In the genomic region with DNA sequence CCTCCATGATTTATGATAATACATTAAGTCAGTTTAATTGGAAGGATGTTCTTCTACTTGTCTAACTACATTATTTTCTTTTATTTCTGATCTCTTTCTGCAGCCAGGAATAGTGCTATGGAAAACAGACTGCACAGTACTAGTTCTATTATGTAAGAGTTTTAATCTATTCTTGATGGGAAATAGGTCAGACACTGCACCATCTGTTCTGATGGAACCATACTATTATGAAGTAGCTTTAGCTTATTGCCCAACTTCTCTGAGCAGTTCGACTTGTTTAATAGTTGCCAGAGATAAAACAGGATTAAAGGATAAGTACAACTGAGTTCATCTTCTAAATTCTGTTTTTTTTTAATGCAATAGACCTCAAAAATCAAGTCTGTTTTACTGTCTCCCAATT, we compare ENCODE assay signal across 18 cellular contexts. TPM values are rescaled to one million over a fixed set of nuclear protein-coding genes. Genes with fewer than 3 reads are reported as not detected.
DNase-seq lines count a peak whose midpoint lies in the region; ATAC-seq and TF ChIP-seq lines count a peak whose summit lies in the region.
"Had no signal": no experiment of that assay in that cellular context is flagged by ENCODE, and none has a peak within 500 bp of the region (broad histone marks: within the 10 kb centered on the region; RNA-seq: fewer than 3 reads in every experiment).

No MANE protein-coding gene starts in this region.

- peaks cover 10% of the 10 kb centered on the region for H3K4me1 Mint-ChIP-seq in activated T-helper 2 cell treated with anti-CD3 and anti-CD28 coated beads, Interferon-gamma antibody, Interleukin-2, Interleukin-4, amounts not matched to agents 10 μg/mL and 5 μg/mL and 100 μg/mL, durations not matched to agents 14 hours and 24 hours and 36 hours (ENCODE audit: low read depth)
- H3K4me1 Mint-ChIP-seq: nephron progenitor cell had no signal

- TF ChIP-seq CTCF in AG09309 (IDR thresholded peaks at IDR 0.05; ENCODE audit: control insufficient read depth, insufficient read depth, low read depth, low read length, missing control alignments) = no peak

- no peak for ATAC-seq in GM21717 (IDR thresholded peaks at IDR 0.05; ENCODE audit: unreplicated experiment)

- H3K9me3 Mint-ChIP-seq in activated T-helper 2 cell treated with anti-CD3 and anti-CD28 coated beads, Interferon-gamma antibody, Interleukin-2, Interleukin-4, amounts not matched to agents 10 μg/mL and 5 μg/mL and 100 μg/mL, durations not matched to agents 14 hours and 24 hours and 36 hours = no peaks in the 10 kb centered on the region
- H3K9me3 Mint-ChIP-seq: activated CD4-positive, alpha-beta T cell treated with anti-CD3 and anti-CD28 coated beads, Interleukin-2, amount 10 ng/mL, durations not matched to agents 7 days and 5 days; central memory CD8-positive, alpha-beta T cell; nephron progenitor cell had no signal

- no peaks in the 10 kb centered on the region for H3K27me3 Mint-ChIP-seq in activated T-helper 2 cell treated with anti-CD3 and anti-CD28 coated beads, Interferon-gamma antibody, Interleukin-2, Interleukin-4, amounts not matched to agents 10 μg/mL and 5 μg/mL and 100 μg/mL, durations not matched to agents 14 hours and 24 hours and 36 hours (ENCODE audit: low read depth)
- H3K27me3 Mint-ChIP-seq: activated CD4-positive, alpha-beta T cell treated with anti-CD3 and anti-CD28 coated beads, Interleukin-2, amount 10 ng/mL, durations not matched to agents 7 days and 5 days; activated naive CD8-positive, alpha-beta T cell; central memory CD8-positive, alpha-beta T cell had no signal

- H3K27ac Mint-ChIP-seq in activated T-helper 2 cell treated with anti-CD3 and anti-CD28 coated beads, Interferon-gamma antibody, Interleukin-2, Interleukin-4, amounts not matched to agents 10 μg/mL and 5 μg/mL and 100 μg/mL, durations not matched to agents 14 hours and 24 hours and 36 hours = no peak overlapping the region
- H3K27ac Mint-ChIP-seq: activated CD4-positive, alpha-beta T cell treated with anti-CD3 and anti-CD28 coated beads, Interleukin-2, amount 10 ng/mL, durations not matched to agents 7 days and 5 days; activated naive CD8-positive, alpha-beta T cell; nephron progenitor cell had no signal

- peaks cover 31% of the 10 kb centered on the region for H3K36me3 Mint-ChIP-seq in activated T-helper 2 cell treated with anti-CD3 and anti-CD28 coated beads, Interferon-gamma antibody, Interleukin-2, Interleukin-4, amounts not matched to agents 10 μg/mL and 5 μg/mL and 100 μg/mL, durations not matched to agents 14 hours and 24 hours and 36 hours (ENCODE audit: low read depth)

- DNase-seq in AG09309 (ENCODE audit: low read depth) (peak; percentile 70), LHCN-M2 (ENCODE audit: low read depth) (peak; percentile 56), cerebellar nuclear complex (lab: John Stamatoyannopoulos, UW) (peak; percentile 33 to 84), iris pigment epithelial cell (ENCODE audit: low read depth) (peak; percentile 88)
- no peak for DNase-seq in activated naive CD4-positive, alpha-beta T cell treated with Interleukin-2 at 50 U/mL for 16 hours
- DNase-seq in activated naive CD4-positive, alpha-beta T cell (lab: John Stamatoyannopoulos, UW) = no peak
- no peak for DNase-seq in activated T-helper 2 cell treated with anti-CD3 and anti-CD28 coated beads, Interferon-gamma antibody, Interleukin-2, Interleukin-4, amounts not matched to agents 10 μg/mL and 5 μg/mL and 100 μg/mL, durations not matched to agents 14 hours and 24 hours and 36 hours (ENCODE audit: low spot score)
- DNase-seq: activated CD4-positive, alpha-beta T cell treated with anti-CD3 and anti-CD28 coated beads, Interleukin-2, amount 10 ng/mL, durations not matched to agents 7 days and 5 days; activated T-cell treated with anti-CD3 and anti-CD28 coated beads for 4 hours; H7; mesendoderm; NCI-H1436; NCI-H345; nephron progenitor cell; uterus had no signal

- H3K4me3 Mint-ChIP-seq in activated T-helper 2 cell treated with anti-CD3 and anti-CD28 coated beads, Interferon-gamma antibody, Interleukin-2, Interleukin-4, amounts not matched to agents 10 μg/mL and 5 μg/mL and 100 μg/mL, durations not matched to agents 14 hours and 24 hours and 36 hours (ENCODE audit: low read depth) = no peak overlapping the region
- H3K4me3 Mint-ChIP-seq: activated CD4-positive, alpha-beta T cell treated with anti-CD3 and anti-CD28 coated beads, Interleukin-2, amount 10 ng/mL, durations not matched to agents 7 days and 5 days; activated naive CD8-positive, alpha-beta T cell; central memory CD8-positive, alpha-beta T cell; nephron progenitor cell had no signal

- intact Hi-C loops in activated T-helper 2 cell treated with anti-CD3 and anti-CD28 coated beads, Interferon-gamma antibody, Interleukin-2, Interleukin-4, amounts not matched to agents 10 μg/mL and 5 μg/mL and 100 μg/mL, durations not matched to agents 14 hours and 24 hours and 36 hours (cut with micrococcal nuclease) = no loop called here

- no peak overlapping the region for H3K4me3 ChIP-seq in AG09309 (ENCODE audit: control insufficient read depth, low read depth, low read length)
- H3K4me3 ChIP-seq: uterus had no signal

RNA-seq across cellular contexts. Expression of gene SLC46A3, which starts 13.0 kb away (rescaled TPM):
- 7.9 and 8.9 TPM in 2 replicates for total RNA-seq in LHCN-M2 (2014; rRNA removed)
- polyA plus RNA-seq in LHCN-M2 (2012) = 10.1 TPM
- 2.8 and 3.1 TPM in 2 replicates for total RNA-seq in activated T-helper 2 cell treated with anti-CD3 and anti-CD28 coated beads, Interferon-gamma antibody, Interleukin-2, Interleukin-4, amounts not matched to agents 10 μg/mL and 5 μg/mL and 100 μg/mL, durations not matched to agents 14 hours and 24 hours and 36 hours

RNA-seq across cellular contexts. Expression of gene POMP, which starts 46.8 kb away (rescaled TPM):
- total RNA-seq in LHCN-M2 (2014; rRNA removed) = 87.3 and 127 TPM in 2 replicates
- polyA plus RNA-seq in LHCN-M2 (2012) = 172 TPM
- total RNA-seq in activated T-helper 2 cell treated with anti-CD3 and anti-CD28 coated beads, Interferon-gamma antibody, Interleukin-2, Interleukin-4, amounts not matched to agents 10 μg/mL and 5 μg/mL and 100 μg/mL, durations not matched to agents 14 hours and 24 hours and 36 hours = 145 and 149 TPM in 2 replicates

Comparison
In these comparisons a context has a peak if more than half of its experiments do, and no peak if none do; other contexts are left out.
1. DNase-seq: peak in AG09309 (single experiment), LHCN-M2 (single experiment), cerebellar nuclear complex (2 of 2) and iris pigment epithelial cell (single experiment); none in activated naive CD4-positive, alpha-beta T cell treated with Interleukin-2 at 50 U/mL for 16 hours (single experiment), activated naive CD4-positive, alpha-beta T cell (0 of 4) and activated T-helper 2 cell treated with anti-CD3 and anti-CD28 coated beads, Interferon-gamma antibody, Interleukin-2, Interleukin-4, amounts not matched to agents 10 μg/mL and 5 μg/mL and 100 μg/mL, durations not matched to agents 14 hours and 24 hours and 36 hours (single experiment).